Comparison of ENCODE assay signal across 19 cellular contexts in the genomic region with DNA sequence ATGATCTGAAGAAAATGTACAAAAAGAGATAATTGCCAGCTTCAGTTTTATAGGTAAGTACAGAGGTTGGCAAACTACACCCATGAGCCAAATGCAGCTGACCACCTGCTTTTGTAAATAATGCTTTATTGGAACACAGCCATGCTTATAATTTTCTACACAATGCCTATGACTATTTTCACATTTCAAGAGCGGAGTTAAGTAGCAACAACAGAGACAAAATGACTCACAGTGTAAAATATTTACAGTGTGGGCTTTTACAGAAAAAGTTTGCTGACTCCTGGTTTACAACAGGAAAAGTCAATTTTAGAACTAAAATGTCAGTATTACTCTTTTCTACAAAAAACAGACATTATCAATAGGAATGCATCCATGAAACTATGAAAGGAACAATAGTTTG. TPM values are rescaled to one million over a fixed set of nuclear protein-coding genes. Genes with fewer than 3 reads are reported as not detected.
DNase-seq lines count a peak whose midpoint lies in the region; ATAC-seq and TF ChIP-seq lines count a peak whose summit lies in the region.
"Had no signal": no experiment of that assay in that cellular context is flagged by ENCODE, and none has a peak within 500 bp of the region (broad histone marks: within the 10 kb centered on the region; RNA-seq: fewer than 3 reads in every experiment).

No MANE protein-coding gene starts in this region.

- H3K4me3 ChIP-seq in smooth muscle cell: no peak overlapping the region
- H3K4me3 ChIP-seq: coronary artery, gastroesophageal sphincter, skin epidermis, thoracic aorta had no signal

- H3K9me3 Mint-ChIP-seq in HFFc6: no peaks in the 10 kb centered on the region
- H3K9me3 Mint-ChIP-seq in activated naive CD8-positive, alpha-beta T cell treated with anti-CD3 and anti-CD28 coated beads for 36 hours: no peaks in the 10 kb centered on the region
- H3K9me3 Mint-ChIP-seq: naive thymus-derived CD8-positive, alpha-beta T cell; T-helper 2 cell treated with Interferon-gamma antibody and Interleukin-4, amounts not matched to agents 5 μg/mL and 100 μg/mL, for 36 hours had no signal

- no peaks in the 10 kb centered on the region for H3K79me2 ChIP-seq in smooth muscle cell (ENCODE audit: low read depth)

- peak overlapping the region; percentile 13 for H3K27ac Mint-ChIP-seq in HFFc6
- H3K27ac Mint-ChIP-seq in activated naive CD8-positive, alpha-beta T cell treated with anti-CD3 and anti-CD28 coated beads for 36 hours: no peak overlapping the region
- H3K27ac Mint-ChIP-seq: naive thymus-derived CD8-positive, alpha-beta T cell; T-helper 2 cell treated with Interferon-gamma antibody and Interleukin-4, amounts not matched to agents 5 μg/mL and 100 μg/mL, for 36 hours had no signal

- H3K4me2 ChIP-seq in smooth muscle cell: peak overlapping the region; percentile 2

- peak overlapping the region; percentile 4 for H3K9ac ChIP-seq in smooth muscle cell (ENCODE audit: low read depth)

- H3K9me3 ChIP-seq in smooth muscle cell (replicated peaks; ENCODE audit: low read depth): no peaks in the 10 kb centered on the region
- H3K9me3 ChIP-seq: Caco-2, gastroesophageal sphincter, thoracic aorta had no signal

- TF ChIP-seq CTCF in HFFc6 (IDR thresholded peaks at IDR 0.05) (no peak), smooth muscle cell (IDR thresholded peaks at IDR 0.05; ENCODE audit: borderline replicate concordance, insufficient read depth, poor library complexity, severe bottlenecking) (no peak)

- H3K4me1 ChIP-seq in smooth muscle cell (ENCODE audit: low read depth): peaks cover 7% of the 10 kb centered on the region
- H3K4me1 ChIP-seq: Caco-2, gastroesophageal sphincter had no signal

- ATAC-seq in left lobe of liver: no peak
- ATAC-seq: gastroesophageal sphincter; naive thymus-derived CD8-positive, alpha-beta T cell; Panc1 had no signal

- H3K36me3 Mint-ChIP-seq in HFFc6 (ENCODE audit: low read depth): peaks cover 52% of the 10 kb centered on the region
- H3K36me3 Mint-ChIP-seq in activated naive CD8-positive, alpha-beta T cell treated with anti-CD3 and anti-CD28 coated beads for 36 hours: peaks cover 47% of the 10 kb centered on the region

- 7% methylated on average over 1 of the region's 1 CpG for WGBS in smooth muscle cell (ENCODE audit: low lambda C conversion rate)

- no peaks in the 10 kb centered on the region for H3K27me3 Mint-ChIP-seq in HFFc6 (ENCODE audit: insufficient read depth)
- no peaks in the 10 kb centered on the region for H3K27me3 Mint-ChIP-seq in activated naive CD8-positive, alpha-beta T cell treated with anti-CD3 and anti-CD28 coated beads for 36 hours
- H3K27me3 Mint-ChIP-seq: naive thymus-derived CD8-positive, alpha-beta T cell had no signal

- peaks cover 21% of the 10 kb centered on the region for H3K4me1 Mint-ChIP-seq in HFFc6 (ENCODE audit: low read depth)
- H3K4me1 Mint-ChIP-seq in activated naive CD8-positive, alpha-beta T cell treated with anti-CD3 and anti-CD28 coated beads for 36 hours: peaks cover 1% of the 10 kb centered on the region

- H3K27ac ChIP-seq in smooth muscle cell (ENCODE audit: low read depth): peak overlapping the region; percentile 76
- H3K27ac ChIP-seq: coronary artery, gastroesophageal sphincter, skin epidermis, thoracic aorta had no signal

- no peaks in the 10 kb centered on the region for H3K27me3 ChIP-seq in smooth muscle cell (ENCODE audit: low read depth)
- H3K27me3 ChIP-seq: gastroesophageal sphincter had no signal

- H3K36me3 ChIP-seq in smooth muscle cell (ENCODE audit: low read depth): peaks cover 3% of the 10 kb centered on the region

- H4K20me1 ChIP-seq in smooth muscle cell (ENCODE audit: low read depth): no peaks in the 10 kb centered on the region

- H2AFZ ChIP-seq in smooth muscle cell (ENCODE audit: low read depth): no peak overlapping the region

- H3F3A ChIP-seq in smooth muscle cell (ENCODE audit: low read depth): peaks cover 2% of the 10 kb centered on the region

- DNase-seq in HFFc6 (peak; percentile 56), NCI-H345 (lab: John Stamatoyannopoulos, UW) (peak; percentile 51), dedifferentiated amniotic fluid mesenchymal stem cell (ENCODE audit: extremely low spot score) (peak; percentile 43), smooth muscle cell (lab: John Stamatoyannopoulos, UW; ENCODE audit: unreplicated experiment) (no peak), NCI-H524 treated with DMSO at 0.1 percent for 48 hours (lab: John Stamatoyannopoulos, UW) (no peak), left lobe of liver (ENCODE audit: low spot score) (no peak)
- no peak for DNase-seq in activated naive CD8-positive, alpha-beta T cell treated with anti-CD3 and anti-CD28 coated beads for 36 hours
- DNase-seq: activated CD4-positive, alpha-beta T cell treated with anti-CD3 and anti-CD28 coated beads, Interleukin-2, amount 50 U/mL, for 48 hours; activated naive CD4-positive, alpha-beta T cell; Caco-2; islet precursor cell; naive thymus-derived CD8-positive, alpha-beta T cell; NCI-H187 had no signal

- H3K4me3 Mint-ChIP-seq in HFFc6: peak overlapping the region; percentile 40; the same call in 1 of the 2 replicates
- no peak overlapping the region for H3K4me3 Mint-ChIP-seq in activated naive CD8-positive, alpha-beta T cell treated with anti-CD3 and anti-CD28 coated beads for 36 hours
- H3K4me3 Mint-ChIP-seq: naive thymus-derived CD8-positive, alpha-beta T cell; T-helper 2 cell treated with Interferon-gamma antibody and Interleukin-4, amounts not matched to agents 5 μg/mL and 100 μg/mL, for 36 hours had no signal

RNA-seq across cellular contexts. Expression of gene CWC22, which starts 26.0 kb away (rescaled TPM):
- total RNA-seq in HFFc6 (2021; fragmentation: NEBNext Ultra II Directional; extraction: Animal tissue kit (Norgen Biotek cat#: 25700)): 10 to 100 TPM; 15.5 to 19.2 (median 16.8) TPM
- 17.3 and 23.6 TPM in 2 replicates for total RNA-seq in smooth muscle cell
- 16.5 and 18.1 TPM in 2 replicates for polyA plus RNA-seq in smooth muscle cell
- total RNA-seq in activated naive CD8-positive, alpha-beta T cell treated with anti-CD3 and anti-CD28 coated beads for 36 hours: 10 to 100 TPM; 28.5 to 30.6 TPM
- 4.6 TPM for total RNA-seq in left lobe of liver

Comparison
In these comparisons a context has a peak if more than half of its experiments do, and no peak if none do; other contexts are left out.
1. DNase-seq: peak in HFFc6 (single experiment), NCI-H345 (single experiment) and dedifferentiated amniotic fluid mesenchymal stem cell (single experiment); none in smooth muscle cell (single experiment), NCI-H524 treated with DMSO at 0.1 percent for 48 hours (single experiment), activated naive CD8-positive, alpha-beta T cell treated with anti-CD3 and anti-CD28 coated beads for 36 hours (single experiment) and left lobe of liver (single experiment).